ENCODE assay signal across 9 cellular contexts in genomic region chr2:58441643-58442042, GRCh38.
"Had no signal": no experiment of that assay in that cellular context is flagged by ENCODE, and none has a peak within 500 bp of the region (broad histone marks: within the 10 kb centered on the region; RNA-seq: fewer than 3 reads in every experiment).

No MANE protein-coding gene starts in this region.

- ATAC-seq: GM23338, HepG2 had no signal

- H3K27me3 Mint-ChIP-seq: IgD-negative memory B cell had no signal

- DNase-seq: H9, HCEC 1CT, HFFc6 had no signal

- H3K27ac ChIP-seq: HL-60 had no signal

- H3K4me1 Mint-ChIP-seq: IgD-negative memory B cell had no signal

- H3K4me3 Mint-ChIP-seq: GM23338, H9, HFFc6, IgD-negative memory B cell had no signal

- H3K9me3 Mint-ChIP-seq: GM23338, H9, HFFc6, IgD-negative memory B cell had no signal

- H3K27ac Mint-ChIP-seq: GM23338, H9, HFFc6, IgD-negative memory B cell had no signal

- FAIRE-seq: H1, H54, HepG2 had no signal

- H3K36me3 Mint-ChIP-seq: IgD-negative memory B cell had no signal

- H3K4me3 ChIP-seq: GM23338 had no signal

- H3K4me2 ChIP-seq: GM23338 had no signal
